In genomic region chr10:123014772-123015171, GRCh38 we compare ENCODE assay signal across 38 cellular contexts. TPM values are rescaled to one million over a fixed set of nuclear protein-coding genes. Genes with fewer than 3 reads are reported as not detected.
"Had no signal": no experiment of that assay in that cellular context is flagged by ENCODE, and none has a peak within 500 bp of the region (broad histone marks: within the 10 kb centered on the region; RNA-seq: fewer than 3 reads in every experiment).

No MANE protein-coding gene starts in this region.

- H3K27ac Mint-ChIP-seq: activated CD4-positive, alpha-beta memory T cell treated with anti-CD3 and anti-CD28 coated beads, Interleukin-2, amount 10 ng/mL, durations not matched to agents 7 days and 5 days; activated CD4-positive, alpha-beta T cell treated with anti-CD3 and anti-CD28 coated beads for 36 hours; activated CD4-positive, alpha-beta T cell treated with anti-CD3 and anti-CD28 coated beads, Interleukin-2, amount 10 ng/mL, durations not matched to agents 7 days and 5 days; activated CD8-positive, alpha-beta memory T cell treated with anti-CD3 and anti-CD28 coated beads, Interleukin-2, amount 10 ng/mL, durations not matched to agents 7 days and 5 days; activated CD8-positive, alpha-beta T cell treated with anti-CD3 and anti-CD28 coated beads, Interleukin-2, amount 10 ng/mL, durations not matched to agents 7 days and 5 days; activated naive CD4-positive, alpha-beta T cell treated with anti-CD3 and anti-CD28 coated beads, Interleukin-2, amount 10 ng/mL, durations not matched to agents 7 days and 5 days; activated naive CD4-positive, alpha-beta T cell treated with anti-CD3 and anti-CD28 coated beads, Interleukin-2, amount 50 U/mL, for 24 hours; activated naive CD8-positive, alpha-beta T cell; activated naive CD8-positive, alpha-beta T cell treated with anti-CD3 and anti-CD28 coated beads, Interleukin-2, amount 10 ng/mL, durations not matched to agents 7 days and 5 days; activated naive CD8-positive, alpha-beta T cell treated with anti-CD3 and anti-CD28 coated beads, Interleukin-2, amount 50 U/mL, for 24 hours; activated T-cell treated with anti-CD3 and anti-CD28 coated beads, Interleukin-2, amount 50 U/mL, for 24 hours; activated T-helper 2 cell treated with anti-CD3 and anti-CD28 coated beads, Interferon-gamma antibody, Interleukin-2, Interleukin-4, amounts not matched to agents 10 μg/mL and 5 μg/mL and 100 μg/mL, durations not matched to agents 14 hours and 24 hours and 36 hours; brain; T-helper 1 cell treated with Interleukin-12 subunit alpha and Interleukin-12 subunit beta and Interleukin-4 antibody, amounts not matched to agents 30 μg/mL and 1 μg/mL, for 36 hours; T-helper 2 cell treated with Interferon-gamma antibody and Interleukin-4, amounts not matched to agents 5 μg/mL and 100 μg/mL, for 36 hours; WTC11 had no signal

- H3K9me3 Mint-ChIP-seq: activated CD4-positive, alpha-beta memory T cell treated with anti-CD3 and anti-CD28 coated beads, Interleukin-2, amount 10 ng/mL, durations not matched to agents 7 days and 5 days; activated CD4-positive, alpha-beta T cell treated with anti-CD3 and anti-CD28 coated beads, Interleukin-2, amount 10 ng/mL, durations not matched to agents 7 days and 5 days; activated naive CD4-positive, alpha-beta T cell treated with anti-CD3 and anti-CD28 coated beads, Interleukin-2, amount 10 ng/mL, durations not matched to agents 7 days and 5 days; activated naive CD4-positive, alpha-beta T cell treated with anti-CD3 and anti-CD28 coated beads, Interleukin-2, amount 50 U/mL, for 24 hours; activated naive CD8-positive, alpha-beta T cell treated with anti-CD3 and anti-CD28 coated beads, Interleukin-2, amount 10 ng/mL, durations not matched to agents 7 days and 5 days; activated naive CD8-positive, alpha-beta T cell treated with anti-CD3 and anti-CD28 coated beads, Interleukin-2, amount 50 U/mL, for 24 hours; activated T-cell treated with anti-CD3 and anti-CD28 coated beads, Interleukin-2, amount 50 U/mL, for 24 hours; activated T-helper 2 cell treated with anti-CD3 and anti-CD28 coated beads, Interferon-gamma antibody, Interleukin-2, Interleukin-4, amounts not matched to agents 10 μg/mL and 5 μg/mL and 100 μg/mL, durations not matched to agents 14 hours and 24 hours and 36 hours; brain; central memory CD8-positive, alpha-beta T cell; T-helper 1 cell treated with Interleukin-12 subunit alpha and Interleukin-12 subunit beta and Interleukin-4 antibody, amounts not matched to agents 30 μg/mL and 1 μg/mL, for 36 hours; T-helper 2 cell treated with Interferon-gamma antibody and Interleukin-4, amounts not matched to agents 5 μg/mL and 100 μg/mL, for 36 hours had no signal

- H3K4me3 ChIP-seq: ascending aorta, cardiac muscle cell had no signal

- DNase-seq: activated CD4-positive, alpha-beta memory T cell treated with anti-CD3 and anti-CD28 coated beads, Interleukin-2, amount 10 ng/mL, durations not matched to agents 7 days and 5 days; activated CD4-positive, alpha-beta T cell treated with anti-CD3 and anti-CD28 coated beads for 1 hour; activated CD4-positive, alpha-beta T cell treated with anti-CD3 and anti-CD28 coated beads for 36 hours; activated CD4-positive, alpha-beta T cell treated with anti-CD3 and anti-CD28 coated beads for 48 hours; activated CD4-positive, alpha-beta T cell treated with anti-CD3 and anti-CD28 coated beads, Interleukin-2, amount 10 ng/mL, durations not matched to agents 7 days and 5 days; activated CD4-positive, alpha-beta T cell treated with anti-CD3 and anti-CD28 coated beads, Interleukin-2, amount 50 U/mL, for 48 hours; activated CD4-positive, CD25-positive, alpha-beta regulatory T cell; activated CD8-positive, alpha-beta memory T cell treated with anti-CD3 and anti-CD28 coated beads for 24 hours; activated CD8-positive, alpha-beta memory T cell treated with anti-CD3 and anti-CD28 coated beads, Interleukin-2, amount 10 ng/mL, durations not matched to agents 7 days and 5 days; activated CD8-positive, alpha-beta memory T cell treated with anti-CD3 and anti-CD28 coated beads, Interleukin-2, amount 50 U/mL, for 48 hours; activated CD8-positive, alpha-beta T cell treated with anti-CD3 and anti-CD28 coated beads, Interleukin-2, amount 10 ng/mL, durations not matched to agents 7 days and 5 days; activated effector memory CD4-positive, alpha-beta T cell treated with Interleukin-2 at 50 U/mL for 16 hours; activated gamma-delta T cell; activated naive CD4-positive, alpha-beta T cell treated with anti-CD3 and anti-CD28 coated beads, Interleukin-2, amount 10 ng/mL, durations not matched to agents 7 days and 5 days; activated naive CD4-positive, alpha-beta T cell treated with Interleukin-2 at 50 U/mL for 16 hours; activated naive CD8-positive, alpha-beta T cell treated with anti-CD3 and anti-CD28 coated beads, Interleukin-2, amount 10 ng/mL, durations not matched to agents 7 days and 5 days; activated naive CD8-positive, alpha-beta T cell treated with anti-CD3 and anti-CD28 coated beads, Interleukin-2, amount 50 U/mL, for 24 hours; activated T-cell treated with anti-CD3 and anti-CD28 coated beads, Interleukin-2, amount 50 U/mL, for 24 hours; activated T-cell treated with anti-CD3 and anti-CD28 coated beads, Interleukin-2, amount 50 U/mL, for 48 hours; amygdala; anterior cingulate cortex; caudate nucleus; T-helper 1 cell; T-helper 2 cell; T-helper 9 cell; WERI-Rb-1 had no signal

- ATAC-seq: activated CD8-positive, alpha-beta memory T cell treated with anti-CD3 and anti-CD28 coated beads, Interleukin-2, amount 10 ng/mL, durations not matched to agents 7 days and 5 days; activated CD8-positive, alpha-beta T cell treated with anti-CD3 and anti-CD28 coated beads, Interleukin-2, amount 10 ng/mL, durations not matched to agents 7 days and 5 days; activated naive CD8-positive, alpha-beta T cell treated with anti-CD3 and anti-CD28 coated beads, Interleukin-2, amount 50 U/mL, for 24 hours; WTC11 had no signal

- H3K4me3 Mint-ChIP-seq: activated CD4-positive, alpha-beta memory T cell treated with anti-CD3 and anti-CD28 coated beads, Interleukin-2, amount 10 ng/mL, durations not matched to agents 7 days and 5 days; activated CD4-positive, alpha-beta T cell treated with anti-CD3 and anti-CD28 coated beads for 36 hours; activated CD4-positive, alpha-beta T cell treated with anti-CD3 and anti-CD28 coated beads, Interleukin-2, amount 10 ng/mL, durations not matched to agents 7 days and 5 days; activated CD8-positive, alpha-beta memory T cell treated with anti-CD3 and anti-CD28 coated beads, Interleukin-2, amount 10 ng/mL, durations not matched to agents 7 days and 5 days; activated CD8-positive, alpha-beta T cell treated with anti-CD3 and anti-CD28 coated beads, Interleukin-2, amount 10 ng/mL, durations not matched to agents 7 days and 5 days; activated naive CD4-positive, alpha-beta T cell treated with anti-CD3 and anti-CD28 coated beads, Interleukin-2, amount 10 ng/mL, durations not matched to agents 7 days and 5 days; activated naive CD4-positive, alpha-beta T cell treated with anti-CD3 and anti-CD28 coated beads, Interleukin-2, amount 50 U/mL, for 24 hours; activated naive CD8-positive, alpha-beta T cell; activated naive CD8-positive, alpha-beta T cell treated with anti-CD3 and anti-CD28 coated beads, Interleukin-2, amount 10 ng/mL, durations not matched to agents 7 days and 5 days; activated naive CD8-positive, alpha-beta T cell treated with anti-CD3 and anti-CD28 coated beads, Interleukin-2, amount 50 U/mL, for 24 hours; activated T-cell treated with anti-CD3 and anti-CD28 coated beads, Interleukin-2, amount 50 U/mL, for 24 hours; central memory CD8-positive, alpha-beta T cell; T-helper 1 cell treated with Interleukin-12 subunit alpha and Interleukin-12 subunit beta and Interleukin-4 antibody, amounts not matched to agents 30 μg/mL and 1 μg/mL, for 36 hours; T-helper 2 cell treated with Interferon-gamma antibody and Interleukin-4, amounts not matched to agents 5 μg/mL and 100 μg/mL, for 36 hours; WTC11 had no signal

- H3K27me3 Mint-ChIP-seq: activated CD4-positive, alpha-beta memory T cell treated with anti-CD3 and anti-CD28 coated beads, Interleukin-2, amount 10 ng/mL, durations not matched to agents 7 days and 5 days; activated CD4-positive, alpha-beta T cell treated with anti-CD3 and anti-CD28 coated beads for 36 hours; activated CD4-positive, alpha-beta T cell treated with anti-CD3 and anti-CD28 coated beads, Interleukin-2, amount 10 ng/mL, durations not matched to agents 7 days and 5 days; activated CD8-positive, alpha-beta memory T cell treated with anti-CD3 and anti-CD28 coated beads, Interleukin-2, amount 10 ng/mL, durations not matched to agents 7 days and 5 days; activated naive CD4-positive, alpha-beta T cell treated with anti-CD3 and anti-CD28 coated beads, Interleukin-2, amount 10 ng/mL, durations not matched to agents 7 days and 5 days; activated naive CD4-positive, alpha-beta T cell treated with anti-CD3 and anti-CD28 coated beads, Interleukin-2, amount 50 U/mL, for 24 hours; activated naive CD8-positive, alpha-beta T cell; activated naive CD8-positive, alpha-beta T cell treated with anti-CD3 and anti-CD28 coated beads, Interleukin-2, amount 10 ng/mL, durations not matched to agents 7 days and 5 days; activated naive CD8-positive, alpha-beta T cell treated with anti-CD3 and anti-CD28 coated beads, Interleukin-2, amount 50 U/mL, for 24 hours; activated T-cell treated with anti-CD3 and anti-CD28 coated beads, Interleukin-2, amount 50 U/mL, for 24 hours; central memory CD8-positive, alpha-beta T cell had no signal

- H3K36me3 ChIP-seq: ascending aorta, cardiac muscle cell, WERI-Rb-1 had no signal

- H3K27me3 ChIP-seq: ascending aorta, cardiac muscle cell had no signal

- H3K9me3 ChIP-seq: ascending aorta had no signal

- FAIRE-seq: bronchial epithelial cell, TTC549 had no signal

- H3K27ac ChIP-seq: ascending aorta, cardiac muscle cell, WERI-Rb-1 had no signal

RNA-seq across cellular contexts. Expression of gene PSTK, which starts 34.6 kb away (rescaled TPM):
- total RNA-seq: ascending aorta had no signal
